Comparison of ENCODE assay signal across 8 cellular contexts in genomic region chr1:200739499-200740290, GRCh38. TPM values are rescaled to one million over a fixed set of nuclear protein-coding genes. Genes with fewer than 3 reads are reported as not detected.
DNase-seq lines count a peak whose midpoint lies in the region; ATAC-seq and TF ChIP-seq lines count a peak whose summit lies in the region.

No MANE protein-coding gene starts in this region.

- peak overlapping the region; percentile 71 for H3K4me3 Mint-ChIP-seq in T-helper 1 cell treated with Interleukin-12 subunit alpha and Interleukin-12 subunit beta and Interleukin-4 antibody, amounts not matched to agents 30 μg/mL and 1 μg/mL, for 36 hours
- H3K4me3 Mint-ChIP-seq in naive B cell = peak overlapping the region; percentile 74 to 97 (median 93)

- H3K4me1 Mint-ChIP-seq in T-helper 1 cell treated with Interleukin-12 subunit alpha and Interleukin-12 subunit beta and Interleukin-4 antibody, amounts not matched to agents 30 μg/mL and 1 μg/mL, for 36 hours (ENCODE audit: low read depth) = peaks cover 19% of the 10 kb centered on the region
- H3K4me1 Mint-ChIP-seq in naive B cell = peaks cover 12 to 15% (median 14%) of the 10 kb centered on the region in 3 donors

- H3K27me3 Mint-ChIP-seq in T-helper 1 cell treated with Interleukin-12 subunit alpha and Interleukin-12 subunit beta and Interleukin-4 antibody, amounts not matched to agents 30 μg/mL and 1 μg/mL, for 36 hours (ENCODE audit: low read depth) = peaks cover 48% of the 10 kb centered on the region
- H3K27me3 Mint-ChIP-seq in naive B cell = peaks cover 22 to 43% (median 24%) of the 10 kb centered on the region in 3 donors

- H3K9me3 Mint-ChIP-seq in T-helper 1 cell treated with Interleukin-12 subunit alpha and Interleukin-12 subunit beta and Interleukin-4 antibody, amounts not matched to agents 30 μg/mL and 1 μg/mL, for 36 hours = no peaks in the 10 kb centered on the region
- H3K9me3 Mint-ChIP-seq in naive B cell = no peaks in the 10 kb centered on the region

- 1% methylated on average over 9 of the region's 62 CpGs for WGBS in esophagus muscularis mucosa

- H3K9me3 ChIP-seq in esophagus muscularis mucosa = no peaks in the 10 kb centered on the region

- no peaks in the 10 kb centered on the region for H3K27me3 ChIP-seq in esophagus muscularis mucosa

- H3K36me3 Mint-ChIP-seq in T-helper 1 cell treated with Interleukin-12 subunit alpha and Interleukin-12 subunit beta and Interleukin-4 antibody, amounts not matched to agents 30 μg/mL and 1 μg/mL, for 36 hours (ENCODE audit: low read depth) = no peaks in the 10 kb centered on the region
- H3K36me3 Mint-ChIP-seq in naive B cell = peaks cover 0 to 5% of the 10 kb centered on the region in 2 donors

- H3K27ac Mint-ChIP-seq in T-helper 1 cell treated with Interleukin-12 subunit alpha and Interleukin-12 subunit beta and Interleukin-4 antibody, amounts not matched to agents 30 μg/mL and 1 μg/mL, for 36 hours = no peak overlapping the region
- H3K27ac Mint-ChIP-seq in naive B cell = no peak overlapping the region

- intact Hi-C loops in esophagus muscularis mucosa (cut with DNase I) = loop anchor here (2.0 to 5.0 kb wide), 4 partner anchors 38 to 117 kb away; partner anchors contain the start of genes DDX59 and KIF14

- no peak for TF ChIP-seq EP300 in esophagus muscularis mucosa (IDR thresholded peaks at IDR 0.05)

- no peak for TF ChIP-seq CTCF in esophagus muscularis mucosa (IDR thresholded peaks at IDR 0.05)

- H3K36me3 ChIP-seq in esophagus muscularis mucosa = no peaks in the 10 kb centered on the region

- TF ChIP-seq POLR2A in esophagus muscularis mucosa (IDR thresholded peaks at IDR 0.05; ENCODE audit: low read depth) = no peak

- peak overlapping the region; percentile 86 to 99 (median 94) for H3K4me3 ChIP-seq in esophagus muscularis mucosa

- peaks cover 26 to 51% (median 43%) of the 10 kb centered on the region in 4 donors for H3K4me1 ChIP-seq in esophagus muscularis mucosa

- peak; percentile 54 for DNase-seq in stimulated activated CD4-positive, alpha-beta T cell treated with anti-CD3 and anti-CD28 coated beads, Interleukin-4, amount 100 ng/mL, for 1 hour
- no peak for DNase-seq in stimulated activated CD4-positive, alpha-beta T cell treated with anti-CD3 and anti-CD28 coated beads, Interleukin-2, amount 100 ng/mL, for 24 hours
- DNase-seq in esophagus muscularis mucosa (ENCODE audit: extremely low spot score) (no peak), naive B cell (no peak), NCI-H1694 treated with DMSO at 0.1 percent for 48 hours (lab: John Stamatoyannopoulos, UW) (no peak), HuH-7.5 (ENCODE audit: low spot score) (no peak)

- peak overlapping the region; percentile 99 to 100 (median 100) for H3K27ac ChIP-seq in esophagus muscularis mucosa (replicated peaks in 1 of 4)

- ATAC-seq in HG02981 (IDR thresholded peaks at IDR 0.05; ENCODE audit: unreplicated experiment) (peak; percentile 43), naive B cell (ENCODE audit: low read depth in 2 of 2) (peak in 1 of 2 donors; percentile 8)

RNA-seq across cellular contexts. Expression of gene CAMSAP2, which starts 1.0 kb away (rescaled TPM):
- total RNA-seq in esophagus muscularis mucosa = 10 to 100 TPM; 34.6 to 44.0 (median 38.4) TPM
- polyA plus RNA-seq in naive B cell (ENCODE audit: low read depth in 6 of 6) = under 1 TPM in 1 of 6 donors, not detected in 5; 0.04 TPM
